Comparison of ENCODE assay signal across 6 cellular contexts in genomic region chr19:46766569-46767317, GRCh38. TPM values are rescaled to one million over a fixed set of nuclear protein-coding genes. Genes with fewer than 3 reads are reported as not detected.
DNase-seq lines count a peak whose midpoint lies in the region; ATAC-seq lines count a peak whose summit lies in the region.

No MANE protein-coding gene starts in this region.

- DNase-seq in NCI-H1105 treated with DMSO at 0.1 percent for 48 hours (lab: John Stamatoyannopoulos, UW) (peak; percentile 6), NCI-H1105 (lab: John Stamatoyannopoulos, UW) (no peak), germinal center (ENCODE audit: low spot score) (peak; percentile 76)

- no peaks in the 10 kb centered on the region for H3K27me3 ChIP-seq in thymus (ENCODE audit: control insufficient read depth, insufficient read depth)

- peak overlapping the region; percentile 8 for H3K27ac ChIP-seq in thymus (ENCODE audit: low read depth)

- H3K9me3 ChIP-seq in thymus (ENCODE audit: control insufficient read depth): no peaks in the 10 kb centered on the region

- 59% methylated on average over 18 of the region's 18 CpGs for WGBS in thymus

- no peaks in the 10 kb centered on the region for H3K4me1 ChIP-seq in thymus (ENCODE audit: control insufficient read depth, insufficient read depth, low read length)

- no peaks in the 10 kb centered on the region for H3K36me3 ChIP-seq in thymus (ENCODE audit: control insufficient read depth, insufficient read depth)

- ATAC-seq in activated CD4-positive, CD25-positive, alpha-beta regulatory T cell treated with anti-CD3 and anti-CD28 coated beads, Interleukin-2, amount 50 U/mL, for 24 hours: peak; percentile 74 to 86
- ATAC-seq in GM18511 (IDR thresholded peaks at IDR 0.05; ENCODE audit: unreplicated experiment): no peak

- H3K4me3 ChIP-seq in thymus (ENCODE audit: low read length): no peak overlapping the region

RNA-seq across cellular contexts. Expression of gene STRN4, which starts 20.5 kb away (rescaled TPM):
- 38.7 TPM for polyA plus RNA-seq in thymus

RNA-seq across cellular contexts. Expression of gene FKRP, which starts 20.9 kb away (rescaled TPM):
- polyA plus RNA-seq in thymus: 13.5 TPM

RNA-seq across cellular contexts. Expression of gene SLC1A5, which starts 21.7 kb away (rescaled TPM):
- polyA plus RNA-seq in thymus: 32.2 TPM

RNA-seq across cellular contexts. Expression of gene PRKD2, which starts 49.8 kb away (rescaled TPM):
- polyA plus RNA-seq in thymus: 109 TPM
